Comparison of ENCODE assay signal across 8 cellular contexts in the genomic region with DNA sequence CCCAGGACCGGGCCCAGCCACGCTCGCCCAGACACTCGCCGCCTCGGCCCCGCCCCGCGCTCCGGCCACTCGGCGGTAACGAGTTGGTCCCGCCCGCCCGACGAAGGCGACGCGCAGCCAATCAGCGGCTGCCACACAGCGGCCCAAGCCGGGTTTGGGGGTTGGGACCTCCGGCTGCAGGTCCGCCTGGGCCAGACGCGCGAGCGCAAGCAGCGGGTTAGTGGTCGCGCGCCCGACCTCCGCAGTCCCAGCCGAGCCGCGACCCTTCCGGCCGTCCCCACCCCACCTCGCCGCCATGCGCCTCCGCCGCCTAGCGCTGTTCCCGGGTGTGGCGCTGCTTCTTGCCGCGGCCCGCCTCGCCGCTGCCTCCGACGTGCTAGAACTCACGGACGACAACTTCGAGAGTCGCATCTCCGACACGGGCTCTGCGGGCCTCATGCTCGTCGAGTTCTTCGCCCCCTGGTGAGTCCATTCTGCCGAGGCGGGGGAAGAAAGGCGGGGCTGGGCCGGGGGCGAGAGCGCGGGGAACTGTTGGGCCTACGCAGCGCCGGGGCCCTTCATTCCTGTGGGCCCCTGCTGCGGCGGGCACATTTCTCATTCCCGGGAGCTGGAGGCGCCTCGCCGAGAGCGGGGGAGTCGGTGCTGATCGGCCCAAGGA. TPM values are rescaled to one million over a fixed set of nuclear protein-coding genes. Genes with fewer than 3 reads are reported as not detected.
DNase-seq lines count a peak whose midpoint lies in the region; ATAC-seq, FAIRE-seq and TF ChIP-seq lines count a peak whose summit lies in the region.
"Not testable (repeated sequence)": the region's sequence is repeated elsewhere in the genome, so short reads cannot be mapped to it uniquely, and the experiment has no call there.

A gene (plus strand): TSS at position 194 of the 658 bp plus-strand sequence. CDS start 102 bp downstream, at position 296.

- peaks cover 40% of the 10 kb centered on the region for H3K36me3 Mint-ChIP-seq in Calu3 (ENCODE audit: insufficient read depth, unreplicated experiment)
- H3K36me3 Mint-ChIP-seq in mesothelial cell of epicardium: not testable (repeated sequence)

- not testable (repeated sequence) for H3K27me3 ChIP-seq in HUES6 (ENCODE audit: control insufficient read depth, insufficient read depth, low read length); endothelial cell of umbilical vein (ENCODE audit: control insufficient read depth in 2 of 2, insufficient read depth in 2 of 2, low read length in 2 of 2)

- not testable (repeated sequence) for H3K9me2 ChIP-seq in OCI-LY7 (ENCODE audit: insufficient read depth, low read length)

- intact Hi-C loops in Calu3 (cut with micrococcal nuclease; ENCODE audit: unreplicated experiment); OCI-LY7 (cut with micrococcal nuclease; ENCODE audit: unreplicated experiment): not testable (repeated sequence)
- intact Hi-C loops in endothelial cell of umbilical vein (cut with micrococcal nuclease): loop anchor here (10.0 kb wide), 1 partner anchor 232 kb away; a partner anchor contains a TSS

- CTCF ChIA-PET in Calu3 (lab: Charles Lee); OCI-LY7 (lab: Charles Lee; ENCODE audit: unreplicated experiment); endothelial cell of umbilical vein (lab: Charles Lee): not testable (repeated sequence)

- not testable (repeated sequence) for H4K20me1 ChIP-seq in OCI-LY7 (ENCODE audit: insufficient read depth, low read length); endothelial cell of umbilical vein (replicated peaks; ENCODE audit: control insufficient read depth, extremely low read depth, insufficient read depth, low read length)

- peaks cover 55% of the 10 kb centered on the region for H3K79me2 ChIP-seq in OCI-LY7 (ENCODE audit: insufficient read depth, low read depth, low read length)
- peaks cover 51% of the 10 kb centered on the region for H3K79me2 ChIP-seq in endothelial cell of umbilical vein (ENCODE audit: control insufficient read depth, insufficient read depth, low read length)

- peak within 1 kb of the TSS; percentile 84 for H3K4me3 Mint-ChIP-seq in Calu3 (ENCODE audit: low read depth, unreplicated experiment)
- peak within 1 kb of the TSS; percentile 92 for H3K4me3 Mint-ChIP-seq in mesothelial cell of epicardium

- not testable (repeated sequence) for H2AFZ ChIP-seq in OCI-LY7 (ENCODE audit: low read length)
- peak within 1 kb of the TSS; percentile 89 for H2AFZ ChIP-seq in endothelial cell of umbilical vein (ENCODE audit: low read depth, low read length)

- dilution Hi-C loops in endothelial cell of umbilical vein (cut with MboI; ENCODE audit: extremely low pct_ligation_motif_present, low sequenced_read_pairs): not testable (repeated sequence)

- H3K27ac ChIP-seq in HUES6 (ENCODE audit: low read depth, low read length) (peak within 1 kb of the TSS; percentile 94), OCI-LY7 (ENCODE audit: low read depth, low read length, poor library complexity, severe bottlenecking) (peak within 1 kb of the TSS; percentile 88), endothelial cell of umbilical vein (ENCODE audit: insufficient read depth, low read depth, low read length) (peak within 1 kb of the TSS; percentile 79)

- peak within 1 kb of the TSS; percentile 81 for H3K27ac Mint-ChIP-seq in Calu3 (ENCODE audit: unreplicated experiment)
- H3K27ac Mint-ChIP-seq in mesothelial cell of epicardium: peak within 1 kb of the TSS; percentile 99

- H3K9me3 Mint-ChIP-seq in Calu3 (ENCODE audit: low read depth, unreplicated experiment); mesothelial cell of epicardium: not testable (repeated sequence)

- not testable (repeated sequence) for H3K27me3 Mint-ChIP-seq in Calu3 (ENCODE audit: unreplicated experiment); mesothelial cell of epicardium (ENCODE audit: low read depth)

- DNase-seq in Calu3 (peak; percentile 91), OCI-LY7 (ENCODE audit: low spot score) (peak; percentile 94), activated T-cell treated with anti-CD3 and anti-CD28 coated beads for 24 hours (ENCODE audit: low read depth) (peak; percentile 86), endothelial cell of umbilical vein (ENCODE audit: low read depth, low spot score) (peak; percentile 95), mesothelial cell of epicardium (ENCODE audit: low spot score in 2 of 2, unreplicated experiment in 2 of 2) (peak; percentile 72 to 86)
- peak; percentile 79 for DNase-seq in stimulated activated CD8-positive, alpha-beta memory T cell treated with anti-CD3 and anti-CD28 coated beads, Interleukin-15, amount 100 ng/mL, for 24 hours (ENCODE audit: low read depth)

- not testable (repeated sequence) for BruUV-seq in Calu3 (replicated peaks; lab: Mats Ljungman, UMichigan); OCI-LY7 (replicated peaks; lab: Mats Ljungman, UMichigan); endothelial cell of umbilical vein (replicated peaks; lab: Mats Ljungman, UMichigan)

- peak; percentile 56 for ATAC-seq in GM21447 (IDR thresholded peaks at IDR 0.05; ENCODE audit: unreplicated experiment)

- TF ChIP-seq CTCF in Calu3 (IDR thresholded peaks at IDR 0.05; ENCODE audit: unreplicated experiment); OCI-LY7 (conservative IDR thresholded peaks at IDR 0.05; ENCODE audit: low read length); mesothelial cell of epicardium (IDR thresholded peaks at IDR 0.05; ENCODE audit: unreplicated experiment): not testable (repeated sequence)
- peak in 1 of 2 donors; percentile 13 for TF ChIP-seq CTCF in endothelial cell of umbilical vein (IDR thresholded peaks at IDR 0.05; ENCODE audit: extremely low read depth in 1 of 2, insufficient read depth in 1 of 2, low read depth in 1 of 2, low read length in 2 of 2)

- peak; percentile 80 for TF ChIP-seq POLR2A in endothelial cell of umbilical vein (IDR thresholded peaks at IDR 0.05; ENCODE audit: low read depth, low read length)

- H3K4me3 ChIP-seq in HUES6 (ENCODE audit: low read depth, low read length): peak within 1 kb of the TSS; percentile 97
- peak within 1 kb of the TSS; percentile 82 for H3K4me3 ChIP-seq in OCI-LY7 (ENCODE audit: low read depth, low read length, poor library complexity, severe bottlenecking)
- H3K4me3 ChIP-seq in endothelial cell of umbilical vein (replicated peaks in 1 of 3; ENCODE audit: insufficient read depth in 1 of 3, low read depth in 1 of 3, low read length in 3 of 3): peak within 1 kb of the TSS; percentile 73 to 93 (median 80)

- not testable (repeated sequence) for H3K4me1 ChIP-seq in HUES6 (ENCODE audit: control insufficient read depth, insufficient read depth, low read length); endothelial cell of umbilical vein (ENCODE audit: control insufficient read depth, extremely low read depth, insufficient read depth, low read length)
- H3K4me1 ChIP-seq in OCI-LY7 (ENCODE audit: insufficient read depth, low read length, poor library complexity, severe bottlenecking): peaks cover 64% of the 10 kb centered on the region

- peak; percentile 97 for FAIRE-seq in endothelial cell of umbilical vein (lab: Jason Lieb, UNC)

- H3K9me1 ChIP-seq in endothelial cell of umbilical vein (replicated peaks; ENCODE audit: control insufficient read depth, extremely low read depth, insufficient read depth, low read length): not testable (repeated sequence)

- not testable (repeated sequence) for H3K9me3 ChIP-seq in HUES6 (ENCODE audit: control insufficient read depth, insufficient read depth, low read depth, low read length); OCI-LY7 (ENCODE audit: low read length); endothelial cell of umbilical vein (replicated peaks; ENCODE audit: control insufficient read depth, insufficient read depth, low read length)

- H3K4me2 ChIP-seq in OCI-LY7 (ENCODE audit: low read length) (peak within 1 kb of the TSS; percentile 78), endothelial cell of umbilical vein (ENCODE audit: insufficient read depth, low read length) (peak within 1 kb of the TSS; percentile 80)

- not testable (repeated sequence) for H3K4me1 Mint-ChIP-seq in Calu3 (ENCODE audit: low read depth, unreplicated experiment)
- H3K4me1 Mint-ChIP-seq in mesothelial cell of epicardium: peaks cover 16% of the 10 kb centered on the region

- not testable (repeated sequence) for H3K36me3 ChIP-seq in HUES6 (ENCODE audit: control insufficient read depth, insufficient read depth, low read length); endothelial cell of umbilical vein (ENCODE audit: control insufficient read depth in 2 of 2, extremely low read depth in 1 of 2, insufficient read depth in 2 of 2, low read length in 2 of 2)
- peaks cover 36% of the 10 kb centered on the region for H3K36me3 ChIP-seq in OCI-LY7 (ENCODE audit: insufficient read depth, low read length)

- POLR2A ChIA-PET in OCI-LY7 (lab: Charles Lee): interaction anchor here (0.5 to 3.8 kb wide), 2 partner anchors 30 to 85 kb away, joined by 4 to 12 read pairs; a partner anchor contains a TSS
- POLR2A ChIA-PET in endothelial cell of umbilical vein (lab: Charles Lee): not testable (repeated sequence)

- H3K9ac ChIP-seq in HUES6 (ENCODE audit: low read length) (peak within 1 kb of the TSS; percentile 92), endothelial cell of umbilical vein (replicated peaks; ENCODE audit: extremely low read depth, insufficient read depth, low read length) (peak within 1 kb of the TSS; percentile 92)

TF ChIP-seq in endothelial cell of umbilical vein, 7 proteins besides CTCF, POLR2A, EP300 and RAD21:
- TF ChIP-seq POLR2AphosphoS5 (IDR thresholded peaks at IDR 0.05; ENCODE audit: insufficient read depth, low read depth, low read length): peak; percentile 94

RNA-seq across cellular contexts. Expression of the gene that starts here (rescaled TPM):
- 409 and 431 TPM in 2 replicates for total RNA-seq in Calu3 (2022)
- total RNA-seq in OCI-LY7 (2014; rRNA removed; shearing (Covaris generic)): 79.1 and 82.1 TPM in 2 replicates
- total RNA-seq in OCI-LY7 (2022): 243 and 293 TPM in 2 replicates
- 757 and 857 TPM in 2 replicates for total RNA-seq in endothelial cell of umbilical vein
- polyA plus RNA-seq in endothelial cell of umbilical vein: 115 and 140 TPM in 2 replicates
- 269 and 285 TPM in 2 replicates for polyA plus RNA-seq in endothelial cell of umbilical vein (2011; cell fraction: cytosol; rRNA removed)
- polyA plus RNA-seq in endothelial cell of umbilical vein (2011; cell fraction: nucleus; rRNA removed): 234 and 279 TPM in 2 replicates
- 641 and 690 TPM in 2 replicates for polyA plus RNA-seq in endothelial cell of umbilical vein (2012)
- polyA minus RNA-seq in endothelial cell of umbilical vein: 77.7 and 99.2 TPM in 2 replicates
- polyA minus RNA-seq in endothelial cell of umbilical vein (2011; cell fraction: cytosol; rRNA and poly(A)+ RNA removed): 100 TPM
- polyA minus RNA-seq in endothelial cell of umbilical vein (2011; cell fraction: nucleus; rRNA and poly(A)+ RNA removed): 46.9 and 89.9 TPM in 2 replicates
- total RNA-seq in mesothelial cell of epicardium: 448 to 452 TPM (median 448 TPM) in 3 replicates

Comparison
In these comparisons a context has a peak if more than half of its experiments do, and no peak if none do; other contexts are left out.
1. Peak in every context shown above with its lines: DNase-seq, ATAC-seq, H3K4me3 ChIP-seq and H3K27ac ChIP-seq.